2 cellular contexts compared by ENCODE assay signal in genomic region chr13:33284016-33284415, GRCh38.
TF ChIP-seq lines count a peak whose summit lies in the region.

No MANE protein-coding gene starts in this region.

TF ChIP-seq in IMR-90, 13 proteins besides CTCF, POLR2A, EP300 and RAD21:
- TF ChIP-seq MXI1 (IDR thresholded peaks at IDR 0.05; ENCODE audit: borderline replicate concordance, low read depth, low read length): no peak
- no peak for TF ChIP-seq SMC3 (IDR thresholded peaks at IDR 0.05; ENCODE audit: low read depth, low read length)
- no peak for TF ChIP-seq MAZ (IDR thresholded peaks at IDR 0.05; ENCODE audit: borderline replicate concordance, low read depth, low read length)
- no peak for TF ChIP-seq RFX5 (IDR thresholded peaks at IDR 0.05; ENCODE audit: low read depth, low read length)
- TF ChIP-seq FOS (IDR thresholded peaks at IDR 0.05; ENCODE audit: low read depth, low read length): no peak

TF ChIP-seq in HepG2, 621 proteins besides CTCF, POLR2A, EP300 and RAD21:
- no peak for TF ChIP-seq ZNF660 (CRISPR knock-in tag; IDR thresholded peaks at IDR 0.05; ENCODE audit: borderline replicate concordance, low read depth)
- TF ChIP-seq GTF3A (CRISPR knock-in tag; conservative IDR thresholded peaks at IDR 0.05): no peak
- TF ChIP-seq RFXANK (CRISPR knock-in tag; IDR thresholded peaks at IDR 0.05): no peak
- no peak for TF ChIP-seq ZNF101 (CRISPR knock-in tag; IDR thresholded peaks at IDR 0.05; ENCODE audit: borderline replicate concordance, low read depth)
- no peak for TF ChIP-seq TEAD3 (CRISPR knock-in tag; optimal IDR thresholded peaks at IDR 0.05; ENCODE audit: borderline replicate concordance)
- TF ChIP-seq EEA1 (CRISPR knock-in tag; IDR thresholded peaks at IDR 0.05; ENCODE audit: borderline replicate concordance): no peak
- no peak for TF ChIP-seq KDM1A (CRISPR knock-in tag; IDR thresholded peaks at IDR 0.05)
- TF ChIP-seq ZNF292 (CRISPR knock-in tag; IDR thresholded peaks at IDR 0.05; ENCODE audit: borderline replicate concordance, low read depth): no peak
- TF ChIP-seq NFE2 (CRISPR knock-in tag; IDR thresholded peaks at IDR 0.05): no peak
- no peak for TF ChIP-seq ZNF678 (CRISPR knock-in tag; IDR thresholded peaks at IDR 0.05)
- no peak for TF ChIP-seq DMAP1 (CRISPR knock-in tag; IDR thresholded peaks at IDR 0.05)
- TF ChIP-seq PRDM10 (CRISPR knock-in tag; IDR thresholded peaks at IDR 0.05; ENCODE audit: low read depth): no peak
- TF ChIP-seq SP1 (IDR thresholded peaks at IDR 0.05): no peak
- TF ChIP-seq SP1 (CRISPR knock-in tag; IDR thresholded peaks at IDR 0.05): no peak
- TF ChIP-seq BCLAF1 (IDR thresholded peaks at IDR 0.05): no peak
- TF ChIP-seq NONO (IDR thresholded peaks at IDR 0.05): no peak
- TF ChIP-seq NONO (CRISPR knock-in tag; conservative IDR thresholded peaks at IDR 0.05): no peak
- no peak for TF ChIP-seq ZNF740 (CRISPR knock-in tag; IDR thresholded peaks at IDR 0.05)
